In genomic region chr2:86649119-86649947, GRCh38 we compare ENCODE assay signal across 1 cellular context.
TF ChIP-seq lines count a peak whose summit lies in the region.

No MANE protein-coding gene starts in this region.

TF ChIP-seq in HepG2, 621 proteins besides CTCF, POLR2A, EP300 and RAD21 (continued from another document and continues in another):
- TF ChIP-seq ARID4A (CRISPR knock-in tag; IDR thresholded peaks at IDR 0.05; ENCODE audit: borderline replicate concordance) = no peak; the same call in 1 of the 2 replicates
- no peak for TF ChIP-seq KDM6A (CRISPR knock-in tag; IDR thresholded peaks at IDR 0.05; ENCODE audit: low read depth)
- no peak for TF ChIP-seq JUN (CRISPR knock-in tag; IDR thresholded peaks at IDR 0.05)
- TF ChIP-seq SMAD9 (CRISPR knock-in tag; IDR thresholded peaks at IDR 0.05) = no peak
- 0 out of 2 replicates have a peak, but pooled peaks have one; percentile 36 for TF ChIP-seq ZNF136 (CRISPR knock-in tag; IDR thresholded peaks at IDR 0.05; ENCODE audit: low read depth)
- TF ChIP-seq GPBP1L1 (CRISPR knock-in tag; IDR thresholded peaks at IDR 0.05) = no peak
- TF ChIP-seq ZNF572 (CRISPR knock-in tag; IDR thresholded peaks at IDR 0.05) = no peak
- no peak for TF ChIP-seq RAD51 (IDR thresholded peaks at IDR 0.05; ENCODE audit: borderline replicate concordance)
- peak; percentile 59; the same call in 1 of the 2 replicates for TF ChIP-seq NAIF1 (CRISPR knock-in tag; IDR thresholded peaks at IDR 0.05; ENCODE audit: borderline replicate concordance)
- no peak for TF ChIP-seq ZNF335 (CRISPR knock-in tag; IDR thresholded peaks at IDR 0.05)
- no peak for TF ChIP-seq ZNF720 (CRISPR knock-in tag; IDR thresholded peaks at IDR 0.05)
- 0 out of 2 replicates have a peak, but pooled peaks have one; percentile 13 for TF ChIP-seq MIER2 (CRISPR knock-in tag; IDR thresholded peaks at IDR 0.05)
- no peak for TF ChIP-seq MAZ (IDR thresholded peaks at IDR 0.05; ENCODE audit: borderline replicate concordance, low read depth, low read length)
- no peak for TF ChIP-seq MAZ (CRISPR knock-in tag; IDR thresholded peaks at IDR 0.05; ENCODE audit: low read depth)
- TF ChIP-seq CERS6 (CRISPR knock-in tag; IDR thresholded peaks at IDR 0.05) = no peak
- no peak for TF ChIP-seq SAFB2 (CRISPR knock-in tag; IDR thresholded peaks at IDR 0.05; ENCODE audit: borderline replicate concordance, low read depth)
- no peak for TF ChIP-seq LCORL (IDR thresholded peaks at IDR 0.05)
- TF ChIP-seq LCORL (CRISPR knock-in tag; IDR thresholded peaks at IDR 0.05) = no peak
- TF ChIP-seq PHB2 (IDR thresholded peaks at IDR 0.05; ENCODE audit: partially characterized antibody) = no peak
- TF ChIP-seq, protein P1, sequence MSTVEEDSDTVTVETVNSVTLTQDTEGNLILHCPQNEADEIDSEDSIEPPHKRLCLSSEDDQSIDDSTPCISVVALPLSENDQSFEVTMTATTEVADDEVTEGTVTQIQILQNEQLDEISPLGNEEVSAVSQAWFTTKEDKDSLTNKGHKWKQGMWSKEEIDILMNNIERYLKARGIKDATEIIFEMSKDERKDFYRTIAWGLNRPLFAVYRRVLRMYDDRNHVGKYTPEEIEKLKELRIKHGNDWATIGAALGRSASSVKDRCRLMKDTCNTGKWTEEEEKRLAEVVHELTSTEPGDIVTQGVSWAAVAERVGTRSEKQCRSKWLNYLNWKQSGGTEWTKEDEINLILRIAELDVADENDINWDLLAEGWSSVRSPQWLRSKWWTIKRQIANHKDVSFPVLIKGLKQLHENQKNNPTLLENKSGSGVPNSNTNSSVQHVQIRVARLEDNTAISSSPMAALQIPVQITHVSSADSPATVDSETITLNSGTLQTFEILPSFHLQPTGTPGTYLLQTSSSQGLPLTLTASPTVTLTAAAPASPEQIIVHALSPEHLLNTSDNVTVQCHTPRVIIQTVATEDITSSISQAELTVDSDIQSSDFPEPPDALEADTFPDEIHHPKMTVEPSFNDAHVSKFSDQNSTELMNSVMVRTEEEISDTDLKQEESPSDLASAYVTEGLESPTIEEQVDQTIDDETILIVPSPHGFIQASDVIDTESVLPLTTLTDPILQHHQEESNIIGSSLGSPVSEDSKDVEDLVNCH (CRISPR knock-in tag; IDR thresholded peaks at IDR 0.05) = no peak
- TF ChIP-seq SIX4 (CRISPR knock-in tag; IDR thresholded peaks at IDR 0.05) = no peak
- no peak for TF ChIP-seq GMEB2 (CRISPR knock-in tag; IDR thresholded peaks at IDR 0.05; ENCODE audit: low read depth)
- TF ChIP-seq ZNF501 (CRISPR knock-in tag; IDR thresholded peaks at IDR 0.05) = no peak
- no peak for TF ChIP-seq ZNF629 (CRISPR knock-in tag; conservative IDR thresholded peaks at IDR 0.05)
- TF ChIP-seq ZNF234 (CRISPR knock-in tag; conservative IDR thresholded peaks at IDR 0.05) = no peak
- TF ChIP-seq MAFK (conservative IDR thresholded peaks at IDR 0.05 in 1 of 2, IDR thresholded peaks at IDR 0.05 in 1 of 2; ENCODE audit: low read length in 2 of 2) = no peak
- no peak for TF ChIP-seq ZBTB4 (CRISPR knock-in tag; IDR thresholded peaks at IDR 0.05; ENCODE audit: borderline replicate concordance)
- no peak for TF ChIP-seq JDP2 (CRISPR knock-in tag; IDR thresholded peaks at IDR 0.05; ENCODE audit: borderline replicate concordance)
- TF ChIP-seq, protein P2, sequence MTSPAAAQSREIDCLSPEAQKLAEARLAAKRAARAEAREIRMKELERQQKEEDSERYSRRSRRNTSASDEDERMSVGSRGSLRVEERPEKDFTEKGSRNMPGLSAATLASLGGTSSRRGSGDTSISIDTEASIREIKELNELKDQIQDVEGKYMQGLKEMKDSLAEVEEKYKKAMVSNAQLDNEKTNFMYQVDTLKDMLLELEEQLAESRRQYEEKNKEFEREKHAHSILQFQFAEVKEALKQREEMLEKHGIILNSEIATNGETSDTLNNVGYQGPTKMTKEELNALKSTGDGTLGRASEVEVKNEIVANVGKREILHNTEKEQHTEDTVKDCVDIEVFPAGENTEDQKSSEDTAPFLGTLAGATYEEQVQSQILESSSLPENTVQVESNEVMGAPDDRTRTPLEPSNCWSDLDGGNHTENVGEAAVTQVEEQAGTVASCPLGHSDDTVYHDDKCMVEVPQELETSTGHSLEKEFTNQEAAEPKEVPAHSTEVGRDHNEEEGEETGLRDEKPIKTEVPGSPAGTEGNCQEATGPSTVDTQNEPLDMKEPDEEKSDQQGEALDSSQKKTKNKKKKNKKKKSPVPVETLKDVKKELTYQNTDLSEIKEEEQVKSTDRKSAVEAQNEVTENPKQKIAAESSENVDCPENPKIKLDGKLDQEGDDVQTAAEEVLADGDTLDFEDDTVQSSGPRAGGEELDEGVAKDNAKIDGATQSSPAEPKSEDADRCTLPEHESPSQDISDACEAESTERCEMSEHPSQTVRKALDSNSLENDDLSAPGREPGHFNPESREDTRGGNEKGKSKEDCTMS (CRISPR knock-in tag; conservative IDR thresholded peaks at IDR 0.05) = no peak
- no peak for TF ChIP-seq ZBTB25 (CRISPR knock-in tag; IDR thresholded peaks at IDR 0.05)
- no peak for TF ChIP-seq CSRNP2 (CRISPR knock-in tag; conservative IDR thresholded peaks at IDR 0.05; ENCODE audit: low read depth)
- TF ChIP-seq ZFP41 (CRISPR knock-in tag; IDR thresholded peaks at IDR 0.05; ENCODE audit: borderline replicate concordance) = no peak
- TF ChIP-seq, protein P3, sequence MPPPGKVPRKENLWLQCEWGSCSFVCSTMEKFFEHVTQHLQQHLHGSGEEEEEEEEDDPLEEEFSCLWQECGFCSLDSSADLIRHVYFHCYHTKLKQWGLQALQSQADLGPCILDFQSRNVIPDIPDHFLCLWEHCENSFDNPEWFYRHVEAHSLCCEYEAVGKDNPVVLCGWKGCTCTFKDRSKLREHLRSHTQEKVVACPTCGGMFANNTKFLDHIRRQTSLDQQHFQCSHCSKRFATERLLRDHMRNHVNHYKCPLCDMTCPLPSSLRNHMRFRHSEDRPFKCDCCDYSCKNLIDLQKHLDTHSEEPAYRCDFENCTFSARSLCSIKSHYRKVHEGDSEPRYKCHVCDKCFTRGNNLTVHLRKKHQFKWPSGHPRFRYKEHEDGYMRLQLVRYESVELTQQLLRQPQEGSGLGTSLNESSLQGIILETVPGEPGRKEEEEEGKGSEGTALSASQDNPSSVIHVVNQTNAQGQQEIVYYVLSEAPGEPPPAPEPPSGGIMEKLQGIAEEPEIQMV (CRISPR knock-in tag; IDR thresholded peaks at IDR 0.05; ENCODE audit: low read depth) = no peak
- TF ChIP-seq SP2 (CRISPR knock-in tag; IDR thresholded peaks at IDR 0.05) = no peak
- TF ChIP-seq ZNF709 (CRISPR knock-in tag; IDR thresholded peaks at IDR 0.05) = no peak
- TF ChIP-seq REXO4 (CRISPR knock-in tag; IDR thresholded peaks at IDR 0.05; ENCODE audit: borderline replicate concordance) = no peak
- TF ChIP-seq, protein P4, sequence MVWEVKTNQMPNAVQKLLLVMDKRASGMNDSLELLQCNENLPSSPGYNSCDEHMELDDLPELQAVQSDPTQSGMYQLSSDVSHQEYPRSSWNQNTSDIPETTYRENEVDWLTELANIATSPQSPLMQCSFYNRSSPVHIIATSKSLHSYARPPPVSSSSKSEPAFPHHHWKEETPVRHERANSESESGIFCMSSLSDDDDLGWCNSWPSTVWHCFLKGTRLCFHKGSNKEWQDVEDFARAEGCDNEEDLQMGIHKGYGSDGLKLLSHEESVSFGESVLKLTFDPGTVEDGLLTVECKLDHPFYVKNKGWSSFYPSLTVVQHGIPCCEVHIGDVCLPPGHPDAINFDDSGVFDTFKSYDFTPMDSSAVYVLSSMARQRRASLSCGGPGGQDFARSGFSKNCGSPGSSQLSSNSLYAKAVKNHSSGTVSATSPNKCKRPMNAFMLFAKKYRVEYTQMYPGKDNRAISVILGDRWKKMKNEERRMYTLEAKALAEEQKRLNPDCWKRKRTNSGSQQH (CRISPR knock-in tag; IDR thresholded peaks at IDR 0.05; ENCODE audit: low read depth) = no peak
